Comparison of ENCODE assay signal across 1 cellular context in the genomic region with DNA sequence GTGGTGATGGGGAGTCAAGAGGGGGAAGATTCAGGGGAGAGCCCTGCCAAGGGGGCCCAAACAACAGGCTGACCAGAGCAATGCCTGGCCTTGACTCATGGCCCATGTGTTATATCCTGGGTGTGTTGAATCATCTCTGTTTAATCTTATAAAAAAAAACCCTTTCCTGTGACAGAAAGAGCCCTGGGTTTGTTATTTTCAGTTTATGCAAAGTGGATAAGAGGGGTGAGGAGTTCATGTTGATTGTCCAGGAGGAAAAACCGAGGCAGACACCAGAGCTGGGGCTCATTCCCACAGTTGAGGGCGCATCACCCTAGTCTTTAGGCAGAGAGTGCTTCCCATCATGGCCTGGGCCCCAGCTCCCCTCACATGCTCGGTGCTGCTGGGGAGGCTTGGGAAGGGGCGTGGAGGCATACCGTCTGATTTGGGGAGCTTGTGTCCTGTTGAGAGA.
TF ChIP-seq lines count a peak whose summit lies in the region.

No MANE protein-coding gene starts in this region.

TF ChIP-seq in HepG2, 621 proteins besides CTCF, POLR2A, EP300 and RAD21:
- TF ChIP-seq SAP130 (CRISPR knock-in tag; IDR thresholded peaks at IDR 0.05; ENCODE audit: low read depth) (no peak), GZF1 (CRISPR knock-in tag; IDR thresholded peaks at IDR 0.05) (no peak), MED8 (CRISPR knock-in tag; IDR thresholded peaks at IDR 0.05; ENCODE audit: insufficient replicate concordance) (no peak), MAX (IDR thresholded peaks at IDR 0.05) (no peak), HCFC1 (IDR thresholded peaks at IDR 0.05; ENCODE audit: low read depth, low read length) (no peak), ZNF143 (CRISPR knock-in tag; IDR thresholded peaks at IDR 0.05) (no peak), GABPB1 (CRISPR knock-in tag; IDR thresholded peaks at IDR 0.05) (no peak), ARHGAP35 (CRISPR knock-in tag; IDR thresholded peaks at IDR 0.05; ENCODE audit: borderline replicate concordance) (no peak), KAT8 (CRISPR knock-in tag; IDR thresholded peaks at IDR 0.05) (no peak), ZNF607 (CRISPR knock-in tag; IDR thresholded peaks at IDR 0.05; ENCODE audit: borderline replicate concordance) (no peak), RARA (CRISPR knock-in tag; IDR thresholded peaks at IDR 0.05) (peak; percentile 74), ZNF501 (CRISPR knock-in tag; IDR thresholded peaks at IDR 0.05) (peak; percentile 23; the same call in 1 of the 2 replicates), ZNF615 (CRISPR knock-in tag; IDR thresholded peaks at IDR 0.05; ENCODE audit: borderline replicate concordance) (no peak), KDM4B (CRISPR knock-in tag; IDR thresholded peaks at IDR 0.05) (no peak), ZC3H13 (CRISPR knock-in tag; IDR thresholded peaks at IDR 0.05) (no peak), FOXJ3 (CRISPR knock-in tag; IDR thresholded peaks at IDR 0.05; ENCODE audit: borderline replicate concordance) (no peak), CREB3 (CRISPR knock-in tag; IDR thresholded peaks at IDR 0.05) (no peak), FOXA3 (CRISPR knock-in tag; IDR thresholded peaks at IDR 0.05) (0 out of 2 replicates have a peak, but pooled peaks have one; percentile 7), ZNF772 (CRISPR knock-in tag; IDR thresholded peaks at IDR 0.05) (no peak), SIN3B (IDR thresholded peaks at IDR 0.05; ENCODE audit: low read length) (no peak), FOXK1 (CRISPR knock-in tag; IDR thresholded peaks at IDR 0.05; ENCODE audit: borderline replicate concordance, low read depth) (peak; percentile 24; the same call in 1 of the 2 replicates), ZNF576 (CRISPR knock-in tag; IDR thresholded peaks at IDR 0.05) (no peak), CBX1 (IDR thresholded peaks at IDR 0.05; ENCODE audit: low read depth) (no peak), MYNN (CRISPR knock-in tag; IDR thresholded peaks at IDR 0.05; ENCODE audit: low read depth) (no peak), MAFF (IDR thresholded peaks at IDR 0.05; ENCODE audit: low read depth, low read length) (no peak), ZNF720 (CRISPR knock-in tag; IDR thresholded peaks at IDR 0.05) (no peak), XBP1 (CRISPR knock-in tag; IDR thresholded peaks at IDR 0.05) (no peak)
- TF ChIP-seq, protein P1, sequence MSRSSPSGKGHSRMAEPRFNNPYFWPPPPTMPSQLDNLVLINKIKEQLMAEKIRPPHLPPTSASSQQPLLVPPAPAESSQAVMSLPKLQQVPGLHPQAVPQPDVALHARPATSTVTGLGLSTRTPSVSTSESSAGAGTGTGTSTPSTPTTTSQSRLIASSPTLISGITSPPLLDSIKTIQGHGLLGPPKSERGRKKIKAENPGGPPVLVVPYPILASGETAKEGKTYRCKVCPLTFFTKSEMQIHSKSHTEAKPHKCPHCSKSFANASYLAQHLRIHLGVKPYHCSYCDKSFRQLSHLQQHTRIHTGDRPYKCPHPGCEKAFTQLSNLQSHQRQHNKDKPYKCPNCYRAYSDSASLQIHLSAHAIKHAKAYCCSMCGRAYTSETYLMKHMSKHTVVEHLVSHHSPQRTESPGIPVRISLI (CRISPR knock-in tag; IDR thresholded peaks at IDR 0.05; ENCODE audit: borderline replicate concordance) = no peak; the same call in 1 of the 2 replicates
- TF ChIP-seq, protein P2, sequence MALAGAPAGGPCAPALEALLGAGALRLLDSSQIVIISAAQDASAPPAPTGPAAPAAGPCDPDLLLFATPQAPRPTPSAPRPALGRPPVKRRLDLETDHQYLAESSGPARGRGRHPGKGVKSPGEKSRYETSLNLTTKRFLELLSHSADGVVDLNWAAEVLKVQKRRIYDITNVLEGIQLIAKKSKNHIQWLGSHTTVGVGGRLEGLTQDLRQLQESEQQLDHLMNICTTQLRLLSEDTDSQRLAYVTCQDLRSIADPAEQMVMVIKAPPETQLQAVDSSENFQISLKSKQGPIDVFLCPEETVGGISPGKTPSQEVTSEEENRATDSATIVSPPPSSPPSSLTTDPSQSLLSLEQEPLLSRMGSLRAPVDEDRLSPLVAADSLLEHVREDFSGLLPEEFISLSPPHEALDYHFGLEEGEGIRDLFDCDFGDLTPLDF (CRISPR knock-in tag; IDR thresholded peaks at IDR 0.05) = no peak
